8 cellular contexts compared by ENCODE assay signal in genomic region chr14:34629657-34630529, GRCh38. TPM values are rescaled to one million over a fixed set of nuclear protein-coding genes. Genes with fewer than 3 reads are reported as not detected.
DNase-seq lines count a peak whose midpoint lies in the region; ATAC-seq and TF ChIP-seq lines count a peak whose summit lies in the region.

SNX6 (minus strand) TSS chr14:34630148; CDS start chr14:34630116, 32 bp downstream.

- H3K27me3 ChIP-seq in BE2C (no peaks in the 10 kb centered on the region), dorsolateral prefrontal cortex (no peaks in the 10 kb centered on the region), right lobe of liver (no peaks in the 10 kb centered on the region)

- H3K9me3 ChIP-seq in BE2C (no peaks in the 10 kb centered on the region), right lobe of liver (no peaks in the 10 kb centered on the region)

- WGBS in right lobe of liver (ENCODE audit: insufficient coverage, low coverage, low lambda C conversion rate, missing lambda C conversion rate), result 32% methylated on average over 7 of the region's 84 CpGs

- peaks cover 29% of the 10 kb centered on the region for H3K4me1 Mint-ChIP-seq in activated CD4-positive, alpha-beta memory T cell treated with anti-CD3 and anti-CD28 coated beads for 36 hours (ENCODE audit: low read depth)

- H3K4me3 Mint-ChIP-seq in activated CD4-positive, alpha-beta memory T cell treated with anti-CD3 and anti-CD28 coated beads for 36 hours, result peak within 1 kb of the TSS; percentile 90

- H3K27ac ChIP-seq in dorsolateral prefrontal cortex (peak within 1 kb of the TSS; percentile 11 to 98 (median 95)), right lobe of liver (peak within 1 kb of the TSS; percentile 88 to 95 (median 92))

- POLR2A ChIA-PET in activated CD4-positive, alpha-beta memory T cell treated with anti-CD3 and anti-CD28 coated beads for 36 hours (lab: Charles Lee), result interaction anchor here (0.9 kb wide), 1 partner anchor 243 kb away, joined by 3 read pairs; no protein-coding TSS in a partner anchor

- TF ChIP-seq CTCF in BE2C (IDR thresholded peaks at IDR 0.05; ENCODE audit: low read depth, low read length) (no peak), dorsolateral prefrontal cortex (IDR thresholded peaks at IDR 0.05 in 54 of 56, conservative IDR thresholded peaks at IDR 0.05 in 2 of 56; ENCODE audit: low read depth in 1 of 56, partially characterized antibody in 56 of 56) (peak in 13 of 56 donors; percentile 4 to 39 (median 18)), right lobe of liver (IDR thresholded peaks at IDR 0.05) (no peak)

- ATAC-seq in GM19023 (IDR thresholded peaks at IDR 0.05; ENCODE audit: unreplicated experiment), result peak; percentile 97
- ATAC-seq in HG03196 (IDR thresholded peaks at IDR 0.05; ENCODE audit: unreplicated experiment), result peak; percentile 87
- peak; percentile 98 to 99 (median 98) for ATAC-seq in right lobe of liver

- H3K27me3 Mint-ChIP-seq in activated CD4-positive, alpha-beta memory T cell treated with anti-CD3 and anti-CD28 coated beads for 36 hours, result peaks cover 2% of the 10 kb centered on the region

- peak; percentile 70 for TF ChIP-seq POLR2A in right lobe of liver (IDR thresholded peaks at IDR 0.05)

- intact Hi-C loops in activated CD4-positive, alpha-beta memory T cell treated with anti-CD3 and anti-CD28 coated beads for 36 hours (cut with micrococcal nuclease), result loop anchor here (1.0 to 5.0 kb wide), 5 partner anchors 37 to 787 kb away; partner anchors contain the start of genes CFL2, PRORP and SPTSSA
- intact Hi-C loops in dorsolateral prefrontal cortex (cut with DNase I), result loop anchor here in 1 of 2 donors (5.0 to 10.0 kb wide), 2 partner anchors 42 to 95 kb away; no protein-coding TSS in a partner anchor
- intact Hi-C loops in right lobe of liver (cut with DNase I), result no loop called here

- peaks cover 6% of the 10 kb centered on the region for H3K36me3 Mint-ChIP-seq in activated CD4-positive, alpha-beta memory T cell treated with anti-CD3 and anti-CD28 coated beads for 36 hours

- H3K4me3 ChIP-seq in BE2C (ENCODE audit: low read depth, low read length) (peak within 1 kb of the TSS; percentile 98), dorsolateral prefrontal cortex (peak within 1 kb of the TSS; percentile 80 to 100 (median 96)), right lobe of liver (peak within 1 kb of the TSS; percentile 87 to 94 (median 91))

- CTCF ChIA-PET in activated CD4-positive, alpha-beta memory T cell treated with anti-CD3 and anti-CD28 coated beads for 36 hours (lab: Charles Lee), result interaction anchor here (0.7 to 1.2 kb wide), 2 partner anchors 43 to 93 kb away, joined by 3 to 5 read pairs; no protein-coding TSS in a partner anchor

- H3K36me3 ChIP-seq in BE2C, result peaks cover 9% of the 10 kb centered on the region
- no peaks in the 10 kb centered on the region for H3K36me3 ChIP-seq in right lobe of liver

- peak within 1 kb of the TSS; percentile 87 for H3K27ac Mint-ChIP-seq in activated CD4-positive, alpha-beta memory T cell treated with anti-CD3 and anti-CD28 coated beads for 36 hours

- peak; percentile 88 for DNase-seq in BE2C
- DNase-seq in NCI-H510A (lab: John Stamatoyannopoulos, UW), result peak; percentile 39
- DNase-seq in activated CD4-positive, alpha-beta memory T cell treated with anti-CD3 and anti-CD28 coated beads for 36 hours, result peak; percentile 89
- DNase-seq in dorsolateral prefrontal cortex, result peak; percentile 68 to 91 (median 82)
- DNase-seq in right lobe of liver, result peak; percentile 86
- peak; percentile 78 to 79 for DNase-seq in stimulated activated CD4-positive, alpha-beta T cell treated with anti-CD3 and anti-CD28 coated beads, Interleukin-4, amount 100 ng/mL, for 4 hours

- no peaks in the 10 kb centered on the region for H3K9me3 Mint-ChIP-seq in activated CD4-positive, alpha-beta memory T cell treated with anti-CD3 and anti-CD28 coated beads for 36 hours

- H3K4me1 ChIP-seq in BE2C (peaks cover 3% of the 10 kb centered on the region; the same call in 1 of the 2 replicates), right lobe of liver (peaks cover 0 to 5% (median 0%) of the 10 kb centered on the region in 4 donors)

RNA-seq across cellular contexts. Expression of gene SNX6, which starts in this region (rescaled TPM):
- polyA plus RNA-seq in BE2C (2012; ENCODE audit: insufficient read depth, insufficient read length, low read depth), result 56.5 TPM
- total RNA-seq in activated CD4-positive, alpha-beta memory T cell treated with anti-CD3 and anti-CD28 coated beads for 36 hours, result 10 to 100 TPM; 82.0 to 86.9 TPM
- total RNA-seq in dorsolateral prefrontal cortex (10 to 100 TPM; 34.3 to 83.7 (median 49.3) TPM), right lobe of liver (10 to 100 TPM; 16.4 to 49.7 (median 31.5) TPM)

Comparison
In these comparisons a context has a peak if more than half of its experiments do, and no peak if none do; other contexts are left out.
1. Peak in every context shown above with its lines: DNase-seq, ATAC-seq, H3K4me3 ChIP-seq and H3K27ac ChIP-seq.
2. DNase-seq: peak in every context shown above with its lines; median percentile 89 in activated CD4-positive, alpha-beta memory T cell treated with anti-CD3 and anti-CD28 coated beads for 36 hours; 88 in BE2C; 86 in right lobe of liver; 82 in dorsolateral prefrontal cortex; 78 in stimulated activated CD4-positive, alpha-beta T cell treated with anti-CD3 and anti-CD28 coated beads, Interleukin-4, amount 100 ng/mL, for 4 hours; 39 in NCI-H510A.